ENCODE assay signal across 15 cellular contexts in genomic region chr10:95389176-95389575, GRCh38.
DNase-seq lines count a peak whose midpoint lies in the region; ATAC-seq and TF ChIP-seq lines count a peak whose summit lies in the region.
"Had no signal": no experiment of that assay in that cellular context is flagged by ENCODE, and none has a peak within 500 bp of the region (broad histone marks: within the 10 kb centered on the region; RNA-seq: fewer than 3 reads in every experiment).

No MANE protein-coding gene starts in this region.

- H3K27ac ChIP-seq in right atrium auricular region (peak overlapping the region; percentile 95 to 99), hepatocyte (peak overlapping the region; percentile 24), gastrocnemius medialis (peak overlapping the region; percentile 56 to 98 (median 72)), aorta (ENCODE audit: low read depth in 1 of 2, low read length in 2 of 2) (peak overlapping the region; percentile 85 to 88)
- H3K27ac ChIP-seq: neural progenitor cell had no signal

- H3K9me3 ChIP-seq in right atrium auricular region, result no peaks in the 10 kb centered on the region
- no peaks in the 10 kb centered on the region for H3K9me3 ChIP-seq in hepatocyte (ENCODE audit: low read depth)
- H3K9me3 ChIP-seq in gastrocnemius medialis, result no peaks in the 10 kb centered on the region
- no peaks in the 10 kb centered on the region for H3K9me3 ChIP-seq in aorta (ENCODE audit: control insufficient read depth, low read length)
- H3K9me3 ChIP-seq: vagina had no signal

- no peak for TF ChIP-seq POLR2A in gastrocnemius medialis (IDR thresholded peaks at IDR 0.05)

- H3K36me3 ChIP-seq in right atrium auricular region, result peaks cover 74% of the 10 kb centered on the region
- H3K36me3 ChIP-seq in hepatocyte (replicated peaks; ENCODE audit: insufficient read depth, low read depth), result no peaks in the 10 kb centered on the region
- H3K36me3 ChIP-seq in gastrocnemius medialis, result peaks cover 0 to 39% of the 10 kb centered on the region in 2 donors
- peaks cover 0 to 7% of the 10 kb centered on the region in 2 donors for H3K36me3 ChIP-seq in aorta (ENCODE audit: control insufficient read depth in 1 of 2, insufficient read depth in 2 of 2, low read length in 1 of 2)
- H3K36me3 ChIP-seq: neural progenitor cell had no signal

- DNase-seq in right atrium auricular region (ENCODE audit: low spot score), result no peak
- DNase-seq in left cardiac atrium, result no peak
- DNase-seq in hepatocyte (ENCODE audit: low spot score), result no peak
- DNase-seq in gastrocnemius medialis, result no peak
- DNase-seq in aorta, result no peak
- DNase-seq in A172 (ENCODE audit: low spot score), result no peak
- no peak for DNase-seq in HK-2 (ENCODE audit: unreplicated experiment)
- DNase-seq in dermis blood vessel endothelial cell, result no peak
- DNase-seq: activated gamma-delta T cell treated with Interleukin-2 at 50 U/mL for 16 hours; DMS 273 treated with DMSO at 0.1 percent for 48 hours; Kasumi-1; stimulated activated CD4-positive, alpha-beta T cell treated with anti-CD3 and anti-CD28 coated beads, Interleukin-15, amount 100 ng/mL, for 24 hours; T-helper 1 cell had no signal

- peaks cover 0 to 72% of the 10 kb centered on the region in 2 donors for H3K4me1 ChIP-seq in right atrium auricular region
- H3K4me1 ChIP-seq in hepatocyte (ENCODE audit: insufficient read depth), result peaks cover 24% of the 10 kb centered on the region
- H3K4me1 ChIP-seq in gastrocnemius medialis, result peaks cover 27 to 28% of the 10 kb centered on the region in 2 donors
- peaks cover 3 to 29% of the 10 kb centered on the region in 2 donors for H3K4me1 ChIP-seq in aorta (ENCODE audit: control insufficient read depth in 1 of 2, insufficient read depth in 2 of 2, low read length in 2 of 2)
- H3K4me1 ChIP-seq: neural progenitor cell had no signal

- no peaks in the 10 kb centered on the region for H3K27me3 ChIP-seq in right atrium auricular region
- H3K27me3 ChIP-seq in hepatocyte, result no peaks in the 10 kb centered on the region
- H3K27me3 ChIP-seq in gastrocnemius medialis, result no peaks in the 10 kb centered on the region
- H3K27me3 ChIP-seq in aorta (ENCODE audit: control insufficient read depth in 1 of 2, insufficient read depth in 2 of 2, low read length in 1 of 2), result no peaks in the 10 kb centered on the region
- H3K27me3 ChIP-seq: neural progenitor cell, vagina had no signal

- no peaks in the 10 kb centered on the region for H3K9me2 ChIP-seq in hepatocyte (replicated peaks; ENCODE audit: insufficient read depth)

- 66% methylated on average over 2 of the region's 2 CpGs for WGBS in hepatocyte (ENCODE audit: low lambda C conversion rate, missing lambda C conversion rate)
- 7 to 12% methylated on average over 2 of the region's 2 CpGs for WGBS in aorta, 2 donors

- intact Hi-C loops in left cardiac atrium (cut with DNase I) (no loop called here), gastrocnemius medialis (cut with DNase I; ENCODE audit: low total_unique reads) (no loop called here), aorta (cut with DNase I) (no loop called here)

- H4K20me1 ChIP-seq in hepatocyte (ENCODE audit: insufficient read depth, poor library complexity, severe bottlenecking), result no peaks in the 10 kb centered on the region

- H3K4me2 ChIP-seq in hepatocyte, result peak overlapping the region; percentile 4
- H3K4me2 ChIP-seq: neural progenitor cell had no signal

- H3K4me3 ChIP-seq in right atrium auricular region, result no peak overlapping the region
- H3K4me3 ChIP-seq in hepatocyte, result no peak overlapping the region
- no peak overlapping the region for H3K4me3 ChIP-seq in gastrocnemius medialis
- H3K4me3 ChIP-seq in aorta (ENCODE audit: low read length in 2 of 2), result no peak overlapping the region
- H3K4me3 ChIP-seq: neural progenitor cell, vagina had no signal

- no peaks in the 10 kb centered on the region for H3K79me2 ChIP-seq in hepatocyte

- TF ChIP-seq CTCF in right atrium auricular region (IDR thresholded peaks at IDR 0.05), result no peak
- TF ChIP-seq CTCF in hepatocyte (IDR thresholded peaks at IDR 0.05; ENCODE audit: poor library complexity), result no peak
- TF ChIP-seq CTCF in gastrocnemius medialis (IDR thresholded peaks at IDR 0.05 in 4 of 5, conservative IDR thresholded peaks at IDR 0.05 in 1 of 5), result no peak

- H2AFZ ChIP-seq in hepatocyte, result no peak overlapping the region
- H2AFZ ChIP-seq: neural progenitor cell had no signal

- in situ Hi-C loops in gastrocnemius medialis (cut with MboI; ENCODE audit: low sequenced_read_pairs in 4 of 4), result no loop called here

- ATAC-seq in left cardiac atrium (no peak), gastrocnemius medialis (no peak), aorta (ENCODE audit: low FRiP score) (no peak)

Comparison
In these comparisons a context has a peak if more than half of its experiments do, and no peak if none do; other contexts are left out.
1. H3K27ac ChIP-seq: peak in every context shown above with its lines; median percentile 97 in right atrium auricular region; 86 in aorta; 72 in gastrocnemius medialis; 24 in hepatocyte.